Comparison of ENCODE assay signal across 12 cellular contexts in genomic region chr2:69138793-69139510, GRCh38.
DNase-seq lines count a peak whose midpoint lies in the region; ATAC-seq, FAIRE-seq and TF ChIP-seq lines count a peak whose summit lies in the region.
"Had no signal": no experiment of that assay in that cellular context is flagged by ENCODE, and none has a peak within 500 bp of the region (broad histone marks: within the 10 kb centered on the region; RNA-seq: fewer than 3 reads in every experiment).

No MANE protein-coding gene starts in this region.

- peak overlapping the region; percentile 67 for H3K4me2 ChIP-seq in A549
- H3K4me2 ChIP-seq in mesendoderm (ENCODE audit: low read length), result no peak overlapping the region

- H3K79me2 ChIP-seq in mesendoderm (ENCODE audit: control insufficient read depth, insufficient read depth, low read length), result no peaks in the 10 kb centered on the region

- H3K56ac ChIP-seq in mesendoderm (ENCODE audit: low read length), result no peak overlapping the region

- H2BK15ac ChIP-seq in mesendoderm (replicated peaks; ENCODE audit: low read depth), result no peak overlapping the region

- intact Hi-C loops in CD4-positive, alpha-beta memory T cell (cut with micrococcal nuclease), result no loop called here

- no peak overlapping the region for H3K18ac ChIP-seq in mesendoderm (ENCODE audit: low read length)

- no peak overlapping the region for H3K4me3 Mint-ChIP-seq in CD4-positive, alpha-beta memory T cell
- H3K4me3 Mint-ChIP-seq in type B pancreatic cell, result no peak overlapping the region
- H3K4me3 Mint-ChIP-seq: memory B cell had no signal

- no peak overlapping the region for H3K9ac ChIP-seq in mesendoderm (ENCODE audit: low read length)

- no peaks in the 10 kb centered on the region for H3K27me3 ChIP-seq in mesendoderm (ENCODE audit: insufficient read depth, low read length, poor library complexity)
- H3K27me3 ChIP-seq in CD4-positive, alpha-beta memory T cell (ENCODE audit: insufficient read depth, low read length), result no peaks in the 10 kb centered on the region

- H3K4me1 ChIP-seq in A549 (peaks cover 68% of the 10 kb centered on the region), mesendoderm (ENCODE audit: control insufficient read depth, low read depth, low read length) (peaks cover 2% of the 10 kb centered on the region)
- no peaks in the 10 kb centered on the region for H3K4me1 ChIP-seq in CD4-positive, alpha-beta memory T cell (ENCODE audit: insufficient read depth, low read length)

- no peak overlapping the region for H3K4me3 ChIP-seq in A549
- H3K4me3 ChIP-seq in choroid plexus epithelial cell (ENCODE audit: low read depth, low read length), result no peak overlapping the region
- H3K4me3 ChIP-seq in mesendoderm (ENCODE audit: low read length), result no peak overlapping the region
- H3K4me3 ChIP-seq in CD4-positive, alpha-beta memory T cell (ENCODE audit: low read length in 2 of 2), result no peak overlapping the region

- DNase-seq in A549 (ENCODE audit: low read depth in 1 of 2, low spot score in 1 of 2) (peak; percentile 37 to 65), LHCN-M2 (ENCODE audit: low read depth) (peak; percentile 95), choroid plexus epithelial cell (ENCODE audit: low read depth) (peak; percentile 90), mesendoderm (peak; percentile 61), dermis blood vessel endothelial cell (no peak), type B pancreatic cell (ENCODE audit: extremely low spot score, unreplicated experiment) (no peak)
- no peak for DNase-seq in CD4-positive, alpha-beta memory T cell
- no peak for DNase-seq in activated naive CD4-positive, alpha-beta T cell treated with anti-CD3 and anti-CD28 coated beads, Interleukin-2, amount 50 U/mL, for 16 hours
- DNase-seq: activated CD8-positive, alpha-beta memory T cell treated with anti-CD3 and anti-CD28 coated beads for 24 hours; KG1 had no signal

- CTCF ChIA-PET in A549 (lab: Yijun Ruan, JAX), result interaction anchor here (0.7 to 2.5 kb wide), 3 partner anchors 10 to 168 kb away, joined by 3 to 7 read pairs (median 3); no protein-coding TSS in a partner anchor
- CTCF ChIA-PET in CD4-positive, alpha-beta memory T cell (lab: Charles Lee; ENCODE audit: partially characterized antibody), result no interaction called here

- no peak overlapping the region for H4K8ac ChIP-seq in mesendoderm (ENCODE audit: low read depth, low read length)

- peaks cover 18 to 20% of the 10 kb centered on the region in 2 donors for H3K27me3 Mint-ChIP-seq in CD4-positive, alpha-beta memory T cell
- no peaks in the 10 kb centered on the region for H3K27me3 Mint-ChIP-seq in type B pancreatic cell

- no peak for TF ChIP-seq POLR2A in A549 (IDR thresholded peaks at IDR 0.05; ENCODE audit: low read length)

- TF ChIP-seq EP300 in A549 (IDR thresholded peaks at IDR 0.05), result no peak

- no peak overlapping the region for H2AK5ac ChIP-seq in mesendoderm (ENCODE audit: low read length)

- TF ChIP-seq RAD21 in A549 (conservative IDR thresholded peaks at IDR 0.05 in 1 of 2, IDR thresholded peaks at IDR 0.05 in 1 of 2), result no peak

- no peaks in the 10 kb centered on the region for H3K9me3 Mint-ChIP-seq in CD4-positive, alpha-beta memory T cell
- H3K9me3 Mint-ChIP-seq in type B pancreatic cell, result no peaks in the 10 kb centered on the region
- H3K9me3 Mint-ChIP-seq: memory B cell had no signal

- no peaks in the 10 kb centered on the region for H3K4me1 Mint-ChIP-seq in CD4-positive, alpha-beta memory T cell
- H3K4me1 Mint-ChIP-seq in type B pancreatic cell (ENCODE audit: unreplicated experiment), result peaks cover 8% of the 10 kb centered on the region
- H3K4me1 Mint-ChIP-seq: memory B cell had no signal

- no peak overlapping the region for H3K4ac ChIP-seq in mesendoderm (ENCODE audit: low read depth, low read length)

- H3K27ac ChIP-seq in A549, result peak overlapping the region; percentile 57 to 79
- H3K27ac ChIP-seq in mesendoderm (ENCODE audit: low read depth, low read length), result no peak overlapping the region
- no peak overlapping the region for H3K27ac ChIP-seq in CD4-positive, alpha-beta memory T cell (ENCODE audit: low read depth, low read length)

- TF ChIP-seq CTCF in A549 (IDR thresholded peaks at IDR 0.05) (no peak), choroid plexus epithelial cell (conservative IDR thresholded peaks at IDR 0.05; ENCODE audit: low read depth, low read length) (peak; percentile 2), type B pancreatic cell (conservative IDR thresholded peaks at IDR 0.05) (no peak)

- H3K36me3 ChIP-seq in mesendoderm (ENCODE audit: control insufficient read depth, insufficient read depth, low read length), result no peaks in the 10 kb centered on the region
- H3K36me3 ChIP-seq in CD4-positive, alpha-beta memory T cell (ENCODE audit: insufficient read depth, low read length), result no peaks in the 10 kb centered on the region

- H2BK120ac ChIP-seq in mesendoderm (ENCODE audit: low read depth, low read length), result no peak overlapping the region

- no peaks in the 10 kb centered on the region for H3K79me1 ChIP-seq in mesendoderm (ENCODE audit: low read length)

- POLR2A ChIA-PET in A549 (lab: Yijun Ruan, JAX), result no interaction called here
- POLR2A ChIA-PET in CD4-positive, alpha-beta memory T cell (lab: Charles Lee; ENCODE audit: partially characterized antibody), result no interaction called here

- H4K5ac ChIP-seq in mesendoderm (ENCODE audit: low read length), result no peak overlapping the region

- H3K36me3 Mint-ChIP-seq in CD4-positive, alpha-beta memory T cell, result no peaks in the 10 kb centered on the region
- H3K36me3 Mint-ChIP-seq in type B pancreatic cell, result peaks cover 15% of the 10 kb centered on the region
- H3K36me3 Mint-ChIP-seq: memory B cell had no signal

- peak; percentile 85 to 90 for ATAC-seq in A549

- FAIRE-seq in A549 (lab: Jason Lieb, UNC), result peak; percentile 68
- FAIRE-seq: colon had no signal

- no peak overlapping the region for H2BK5ac ChIP-seq in mesendoderm (ENCODE audit: low read length)

- H3K9me3 ChIP-seq in A549, result no peaks in the 10 kb centered on the region
- no peaks in the 10 kb centered on the region for H3K9me3 ChIP-seq in CD4-positive, alpha-beta memory T cell (ENCODE audit: control insufficient read depth in 1 of 2, low read length in 2 of 2)

- no peak overlapping the region for H3K27ac Mint-ChIP-seq in CD4-positive, alpha-beta memory T cell
- H3K27ac Mint-ChIP-seq in type B pancreatic cell, result no peak overlapping the region
- H3K27ac Mint-ChIP-seq: memory B cell had no signal

- H3K23ac ChIP-seq in mesendoderm (ENCODE audit: low read length), result no peak overlapping the region

- WGBS in A549 (ENCODE audit: missing lambda C conversion rate), result 21% methylated on average over 1 of the region's 1 CpG
- no CpG with 5 or more reads among the region's 1 CpG for WGBS in mesendoderm (ENCODE audit: extremely low coverage, insufficient coverage, low lambda C conversion rate)

TF ChIP-seq in A549, 52 proteins besides CTCF, POLR2A, EP300 and RAD21 (continues in another document):
- TF ChIP-seq MAFK (IDR thresholded peaks at IDR 0.05; ENCODE audit: partially characterized antibody) (peak; percentile 1), CHD4 (IDR thresholded peaks at IDR 0.05; ENCODE audit: borderline replicate concordance) (no peak), BCL3 (IDR thresholded peaks at IDR 0.05) (no peak), ATOH8 (CRISPR knock-in tag; IDR thresholded peaks at IDR 0.05; ENCODE audit: low read depth) (no peak), CBX8 (IDR thresholded peaks at IDR 0.05) (no peak), NR3C1 (IDR thresholded peaks at IDR 0.05) (no peak), HES2 (IDR thresholded peaks at IDR 0.05) (no peak), JUNB (IDR thresholded peaks at IDR 0.05) (peak; percentile 14; the same call in 1 of the 2 replicates), RARB (CRISPR knock-in tag; IDR thresholded peaks at IDR 0.05) (no peak)

Comparison
In these comparisons a context has a peak if more than half of its experiments do, and no peak if none do; other contexts are left out.
1. DNase-seq: peak in A549 (2 of 2), LHCN-M2 (single experiment), choroid plexus epithelial cell (single experiment) and mesendoderm (single experiment); none in dermis blood vessel endothelial cell (single experiment), CD4-positive, alpha-beta memory T cell (0 of 5), type B pancreatic cell (single experiment) and activated naive CD4-positive, alpha-beta T cell treated with anti-CD3 and anti-CD28 coated beads, Interleukin-2, amount 50 U/mL, for 16 hours (single experiment).
2. H3K27ac ChIP-seq: peak in A549 (2 of 2); none in mesendoderm (single experiment) and CD4-positive, alpha-beta memory T cell (single experiment).